27 cellular contexts compared by ENCODE assay signal in genomic region chr6:45784250-45784649, GRCh38.
"Had no signal": no experiment of that assay in that cellular context is flagged by ENCODE, and none has a peak within 500 bp of the region (broad histone marks: within the 10 kb centered on the region; RNA-seq: fewer than 3 reads in every experiment).

No MANE protein-coding gene starts in this region.

- DNase-seq: activated CD4-positive, alpha-beta memory T cell treated with anti-CD3 and anti-CD28 coated beads for 36 hours; activated CD4-positive, alpha-beta T cell treated with anti-CD3 and anti-CD28 coated beads for 36 hours; activated CD4-positive, CD25-positive, alpha-beta regulatory T cell; activated CD4-positive, CD25-positive, alpha-beta regulatory T cell treated with anti-CD3 and anti-CD28 coated beads, Interleukin-2, amount 50 U/mL, for 72 hours; activated CD8-positive, alpha-beta memory T cell treated with anti-CD3 and anti-CD28 coated beads, Interleukin-2, amount 10 ng/mL, durations not matched to agents 7 days and 5 days; activated CD8-positive, alpha-beta memory T cell treated with anti-CD3 and anti-CD28 coated beads, Interleukin-2, amount 50 U/mL, for 4 hours; activated CD8-positive, alpha-beta T cell treated with anti-CD3 and anti-CD28 coated beads, Interleukin-2, amount 10 ng/mL, durations not matched to agents 7 days and 5 days; activated gamma-delta T cell; activated naive CD4-positive, alpha-beta T cell; activated naive CD4-positive, alpha-beta T cell treated with anti-CD3 and anti-CD28 coated beads, Interleukin-2, amount 10 ng/mL, durations not matched to agents 7 days and 5 days; activated naive CD8-positive, alpha-beta T cell treated with anti-CD3 and anti-CD28 coated beads, Interleukin-2, amount 10 ng/mL, durations not matched to agents 7 days and 5 days; activated T-cell treated with anti-CD3 and anti-CD28 coated beads, Interleukin-2, amount 50 U/mL, for 1 hour; activated T-cell treated with anti-CD3 and anti-CD28 coated beads, Interleukin-2, amount 50 U/mL, for 48 hours; cortex of kidney; effector CD8-positive, alpha-beta T cell; foreskin fibroblast; gastrocnemius medialis; glutamatergic neuron; heart left ventricle; T-helper 1 cell; T-helper 17 cell; T1000; WERI-Rb-1 had no signal

- ATAC-seq: activated CD4-positive, alpha-beta T cell treated with anti-CD3 and anti-CD28 coated beads for 36 hours; activated CD8-positive, alpha-beta memory T cell treated with anti-CD3 and anti-CD28 coated beads, Interleukin-2, amount 10 ng/mL, durations not matched to agents 7 days and 5 days; activated CD8-positive, alpha-beta T cell treated with anti-CD3 and anti-CD28 coated beads, Interleukin-2, amount 10 ng/mL, durations not matched to agents 7 days and 5 days; gastrocnemius medialis; heart left ventricle; T-helper 17 cell had no signal

- H3K27ac ChIP-seq: ascending aorta, gastrocnemius medialis, heart left ventricle, WERI-Rb-1 had no signal

- H3K27me3 ChIP-seq: ascending aorta, gastrocnemius medialis, heart left ventricle had no signal

- H3K4me3 ChIP-seq: ascending aorta, gastrocnemius medialis, heart left ventricle had no signal

- H3K36me3 ChIP-seq: ascending aorta, gastrocnemius medialis, heart left ventricle, WERI-Rb-1 had no signal

- H3K9me3 ChIP-seq: ascending aorta, gastrocnemius medialis, heart left ventricle had no signal

- H3K4me1 ChIP-seq: ascending aorta, gastrocnemius medialis, heart left ventricle had no signal

- FAIRE-seq: bronchial epithelial cell, endometrium, endothelial cell of umbilical vein had no signal
